14 cellular contexts compared by ENCODE assay signal in genomic region chr1:174871886-174872285, GRCh38.
DNase-seq lines count a peak whose midpoint lies in the region; ATAC-seq, FAIRE-seq and TF ChIP-seq lines count a peak whose summit lies in the region.
"Had no signal": no experiment of that assay in that cellular context is flagged by ENCODE, and none has a peak within 500 bp of the region (broad histone marks: within the 10 kb centered on the region; RNA-seq: fewer than 3 reads in every experiment).

No MANE protein-coding gene starts in this region.

- no peak for TF ChIP-seq EP300 in HepG2 (IDR thresholded peaks at IDR 0.05; ENCODE audit: low read depth in 2 of 2, low read length in 2 of 2)
- no peak for TF ChIP-seq EP300 in HepG2 (CRISPR knock-in tag; IDR thresholded peaks at IDR 0.05; ENCODE audit: borderline replicate concordance)

- no peak for TF ChIP-seq CTCF in DOHH2 (IDR thresholded peaks at IDR 0.05; ENCODE audit: low read depth, low read length, poor library complexity, severe bottlenecking)
- TF ChIP-seq CTCF in left lung (IDR thresholded peaks at IDR 0.05), result no peak
- TF ChIP-seq CTCF in HepG2 (CRISPR knock-in tag; IDR thresholded peaks at IDR 0.05), result no peak
- TF ChIP-seq CTCF in kidney (IDR thresholded peaks at IDR 0.05; ENCODE audit: borderline replicate concordance, extremely low read depth, insufficient read depth), result no peak

- no peaks in the 10 kb centered on the region for H3K27me3 ChIP-seq in DOHH2 (ENCODE audit: control insufficient read depth, low read length)
- H3K27me3 ChIP-seq in left lung, result no peaks in the 10 kb centered on the region
- H3K27me3 ChIP-seq in HepG2 (ENCODE audit: control insufficient read depth in 1 of 2, insufficient read depth in 2 of 2, low read length in 2 of 2), result no peaks in the 10 kb centered on the region
- H3K27me3 ChIP-seq: SJCRH30, tibial artery had no signal

- intact Hi-C loops in left lung (cut with DNase I), result no loop called here
- intact Hi-C loops in HepG2 (cut with micrococcal nuclease; ENCODE audit: unreplicated experiment), result no loop called here
- intact Hi-C loops in kidney (cut with DNase I), result no loop called here

- H3K4me3 ChIP-seq in DOHH2 (ENCODE audit: low read length) (peak overlapping the region; percentile 57), left lung (no peak overlapping the region), HepG2 (replicated peaks in 1 of 3; ENCODE audit: insufficient read depth in 1 of 3, low read depth in 2 of 3, low read length in 3 of 3) (no peak overlapping the region), kidney (ENCODE audit: low read length in 2 of 2) (no peak overlapping the region)
- H3K4me3 ChIP-seq: SJCRH30, tibial artery had no signal

- FAIRE-seq in HepG2 (lab: Jason Lieb, UNC) (no peak), kidney (lab: Jason Lieb, UNC) (no peak)

- H4K20me1 ChIP-seq in DOHH2 (ENCODE audit: control insufficient read depth, insufficient read depth, low read depth, low read length) (no peaks in the 10 kb centered on the region), HepG2 (ENCODE audit: insufficient read depth, low read length) (no peaks in the 10 kb centered on the region)

- in situ Hi-C loops in HepG2 (cut with HindIII; ENCODE audit: extremely low pct_ligation_motif_present, low pct_unique_long_range_greater_than_20kb), result no loop called here

- H3K4me1 ChIP-seq in DOHH2 (ENCODE audit: control insufficient read depth, low read length) (peaks cover 86% of the 10 kb centered on the region), left lung (peaks cover 0 to 10% of the 10 kb centered on the region in 2 donors), HepG2 (ENCODE audit: insufficient read depth, low read length) (0 out of 2 replicates have a peak, but pooled peaks cover 7% of the 10 kb centered on the region), kidney (ENCODE audit: control insufficient read depth in 1 of 2, insufficient read depth in 1 of 2, low read depth in 1 of 2, low read length in 2 of 2) (no peaks in the 10 kb centered on the region)
- H3K4me1 ChIP-seq: SJCRH30 had no signal

- H3K79me2 ChIP-seq in DOHH2 (ENCODE audit: control insufficient read depth, low read length) (peaks cover 31% of the 10 kb centered on the region), HepG2 (ENCODE audit: insufficient read depth, low read length) (no peaks in the 10 kb centered on the region)

- ATAC-seq in left lung (peak; percentile 20), HepG2 (no peak), HG03432 (IDR thresholded peaks at IDR 0.05; ENCODE audit: unreplicated experiment) (no peak)

- H3K4me2 ChIP-seq in DOHH2 (ENCODE audit: low read length), result peak overlapping the region; percentile 76
- no peak overlapping the region for H3K4me2 ChIP-seq in HepG2 (ENCODE audit: low read depth, low read length)

- peak overlapping the region; percentile 93 for H3K27ac ChIP-seq in DOHH2 (ENCODE audit: low read depth, low read length)
- H3K27ac ChIP-seq in left lung, result no peak overlapping the region
- no peak overlapping the region for H3K27ac ChIP-seq in HepG2 (ENCODE audit: extremely low read length, insufficient read depth, low read length)
- no peak overlapping the region for H3K27ac ChIP-seq in kidney (ENCODE audit: low read depth in 2 of 2, low read length in 2 of 2)
- H3K27ac ChIP-seq: SJCRH30, tibial artery had no signal

- H3K36me3 ChIP-seq in DOHH2 (ENCODE audit: control insufficient read depth, low read length), result peaks cover 9% of the 10 kb centered on the region
- no peaks in the 10 kb centered on the region for H3K36me3 ChIP-seq in left lung
- H3K36me3 ChIP-seq in HepG2 (replicated peaks in 1 of 2; ENCODE audit: control insufficient read depth in 1 of 2, insufficient read depth in 2 of 2, low read length in 2 of 2), result no peaks in the 10 kb centered on the region
- H3K36me3 ChIP-seq in kidney (ENCODE audit: control insufficient read depth in 1 of 2, insufficient read depth in 2 of 2, low read length in 2 of 2), result no peaks in the 10 kb centered on the region
- H3K36me3 ChIP-seq: SJCRH30, tibial artery had no signal

- H3F3A ChIP-seq in DOHH2 (ENCODE audit: control insufficient read depth, insufficient read depth), result peaks cover 50% of the 10 kb centered on the region

- H2AFZ ChIP-seq in HepG2 (ENCODE audit: low read length), result no peak overlapping the region

- no peak for TF ChIP-seq RAD21 in HepG2 (CRISPR knock-in tag; IDR thresholded peaks at IDR 0.05)

- BruUV-seq in HepG2 (replicated peaks; lab: Mats Ljungman, UMichigan), result no TSS peak

- POLR2A ChIA-PET in HepG2 (lab: Yijun Ruan, JAX), result no interaction called here

- CTCF ChIA-PET in HepG2 (lab: Yijun Ruan, JAX; ENCODE audit: low intra/inter-chr PET ratio, low total read pairs), result no interaction called here

- no peak for TF ChIP-seq POLR2A in HepG2 (IDR thresholded peaks at IDR 0.05; ENCODE audit: insufficient read depth in 1 of 2, low read depth in 2 of 2, low read length in 2 of 2)

- WGBS in HepG2 (ENCODE audit: low lambda C conversion rate), result 97% methylated on average over 2 of the region's 2 CpGs

- no peak overlapping the region for H3K9ac ChIP-seq in HepG2 (ENCODE audit: insufficient read depth, low read depth, low read length)
- H3K9ac ChIP-seq in kidney (ENCODE audit: low read length in 2 of 2), result no peak overlapping the region

- H3K9me2 ChIP-seq in DOHH2 (replicated peaks; ENCODE audit: control insufficient read depth, low read length), result no peaks in the 10 kb centered on the region

- DNase-seq in NCI-H1048 (lab: John Stamatoyannopoulos, UW), result peak; percentile 89
- peak; percentile 78 for DNase-seq in astrocyte of the hippocampus (ENCODE audit: low read depth, low spot score)
- no peak for DNase-seq in left lung
- DNase-seq in HepG2 (ENCODE audit: low spot score), result no peak
- no peak for DNase-seq in cerebellar cortex (ENCODE audit: low spot score)
- no peak for DNase-seq in kidney
- DNase-seq: activated gamma-delta T cell; KG1; NCI-H1694; NK-92 treated with Interleukin-12 subunit alpha and Interleukin-12 subunit beta, amount 100 ng/mL, for 24 hours; SJCRH30; tibial artery had no signal

- H3K9me3 ChIP-seq in DOHH2 (ENCODE audit: control insufficient read depth, insufficient read depth, low read length) (peaks cover 5% of the 10 kb centered on the region; the same call in 1 of the 2 replicates), left lung (no peaks in the 10 kb centered on the region), HepG2 (ENCODE audit: low read length) (no peaks in the 10 kb centered on the region), kidney (ENCODE audit: control insufficient read depth in 1 of 2, low read length in 2 of 2) (no peaks in the 10 kb centered on the region)
- H3K9me3 ChIP-seq: SJCRH30, tibial artery had no signal

TF ChIP-seq in HepG2, 621 proteins besides CTCF, POLR2A, EP300 and RAD21:
- TF ChIP-seq ATF7 (IDR thresholded peaks at IDR 0.05) (no peak), ATF7 (CRISPR knock-in tag; IDR thresholded peaks at IDR 0.05) (no peak), NR2F6 (IDR thresholded peaks at IDR 0.05) (no peak), NR2F6 (CRISPR knock-in tag; IDR thresholded peaks at IDR 0.05) (no peak), SALL1 (CRISPR knock-in tag; IDR thresholded peaks at IDR 0.05) (no peak), MTF2 (CRISPR knock-in tag; IDR thresholded peaks at IDR 0.05; ENCODE audit: borderline replicate concordance) (no peak), HMGXB4 (CRISPR knock-in tag; IDR thresholded peaks at IDR 0.05; ENCODE audit: borderline replicate concordance in 1 of 2, low read depth in 1 of 2) (no peak), RAD51 (IDR thresholded peaks at IDR 0.05; ENCODE audit: borderline replicate concordance) (no peak), POGZ (CRISPR knock-in tag; IDR thresholded peaks at IDR 0.05) (no peak)

Comparison
In these comparisons a context has a peak if more than half of its experiments do, and no peak if none do; other contexts are left out.
1. DNase-seq: peak in NCI-H1048 (single experiment) and astrocyte of the hippocampus (single experiment); none in left lung (0 of 2), HepG2 (single experiment), cerebellar cortex (single experiment) and kidney (single experiment).